8 cellular contexts compared by ENCODE assay signal in genomic region chr17:35141681-35142466, GRCh38. TPM values are rescaled to one million over a fixed set of nuclear protein-coding genes. Genes with fewer than 3 reads are reported as not detected.
DNase-seq lines count a peak whose midpoint lies in the region; TF ChIP-seq lines count a peak whose summit lies in the region.

TSS of gene NLE1 (minus strand) at chr17:35142303. CDS start at chr17:35142275, 28 bp downstream.

- H3K36me3 ChIP-seq in MM.1S (replicated peaks; ENCODE audit: insufficient read depth, low read length) = peaks cover 3% of the 10 kb centered on the region; the same call in 1 of the 2 replicates
- peaks cover 29% of the 10 kb centered on the region for H3K36me3 ChIP-seq in SK-N-MC (ENCODE audit: insufficient read depth, low read length)

- H3K27ac Mint-ChIP-seq in activated naive CD4-positive, alpha-beta T cell treated with anti-CD3 and anti-CD28 coated beads for 36 hours = peak within 1 kb of the TSS; percentile 82

- no peaks in the 10 kb centered on the region for H3K27me3 ChIP-seq in MM.1S (replicated peaks; ENCODE audit: insufficient read depth, low read length)

- H3K27me3 Mint-ChIP-seq in activated naive CD4-positive, alpha-beta T cell treated with anti-CD3 and anti-CD28 coated beads for 36 hours (ENCODE audit: low read depth) = no peaks in the 10 kb centered on the region

- peak within 1 kb of the TSS; percentile 91 for H3K9ac ChIP-seq in MM.1S (ENCODE audit: low read length)
- peak within 1 kb of the TSS; percentile 87 for H3K9ac ChIP-seq in SK-N-MC (ENCODE audit: insufficient read length)

- no peaks in the 10 kb centered on the region for H4K20me1 ChIP-seq in MM.1S (ENCODE audit: insufficient read depth, low read length)

- peak within 1 kb of the TSS; percentile 100 for H3K4me3 ChIP-seq in MM.1S (ENCODE audit: low read length)
- peak within 1 kb of the TSS; percentile 95 for H3K4me3 ChIP-seq in SK-N-MC

- H3K4me1 ChIP-seq in MM.1S (ENCODE audit: low read length) = no peaks in the 10 kb centered on the region

- no peaks in the 10 kb centered on the region for H3F3A ChIP-seq in MM.1S (ENCODE audit: insufficient read depth, low read length)

- H3K36me3 Mint-ChIP-seq in activated naive CD4-positive, alpha-beta T cell treated with anti-CD3 and anti-CD28 coated beads for 36 hours (ENCODE audit: low read depth) = peaks cover 16% of the 10 kb centered on the region

- peaks cover 36% of the 10 kb centered on the region for H3K79me2 ChIP-seq in MM.1S (ENCODE audit: low read length)

- CTCF ChIA-PET in activated naive CD4-positive, alpha-beta T cell treated with anti-CD3 and anti-CD28 coated beads for 36 hours (lab: Charles Lee) = interaction anchor here (0.7 to 1.5 kb wide), 5 partner anchors 18 to 394 kb away, joined by 3 to 6 read pairs (median 3); no protein-coding TSS in a partner anchor

- no peaks in the 10 kb centered on the region for H3K9me3 Mint-ChIP-seq in activated naive CD4-positive, alpha-beta T cell treated with anti-CD3 and anti-CD28 coated beads for 36 hours

- peak; percentile 88 for DNase-seq in Daoy (ENCODE audit: low read depth)
- peak; percentile 55 for DNase-seq in H4 (ENCODE audit: low spot score)
- DNase-seq in MM.1S = peak; percentile 80
- no peak for DNase-seq in SK-N-MC (ENCODE audit: low read depth, low spot score)
- peak; percentile 89 for DNase-seq in activated naive CD4-positive, alpha-beta T cell treated with anti-CD3 and anti-CD28 coated beads for 36 hours
- DNase-seq in globus pallidus (ENCODE audit: low spot score) = peak; percentile 57
- peak in 53 of 56 donors; percentile 33 to 88 (median 70) for DNase-seq in nucleus accumbens (lab: John Stamatoyannopoulos, UW)
- DNase-seq in substantia nigra (lab: John Stamatoyannopoulos, UW) = peak in 48 of 49 donors; percentile 15 to 85 (median 65)

- H2AFZ ChIP-seq in MM.1S (ENCODE audit: low read length) = peak within 1 kb of the TSS; percentile 98

- intact Hi-C loops in activated naive CD4-positive, alpha-beta T cell treated with anti-CD3 and anti-CD28 coated beads for 36 hours (cut with micrococcal nuclease) = loop anchor here (1.0 to 2.0 kb wide), 4 partner anchors 18 to 397 kb away; no protein-coding TSS in a partner anchor

- H3K27ac ChIP-seq in MM.1S (ENCODE audit: low read length) = no peak within 1 kb of the TSS
- H3K27ac ChIP-seq in SK-N-MC = no peak within 1 kb of the TSS
- H3K27ac ChIP-seq in substantia nigra (ENCODE audit: low read depth, low read length, poor library complexity, severe bottlenecking) = peak within 1 kb of the TSS; percentile 44

- H3K9me3 ChIP-seq in MM.1S (replicated peaks; ENCODE audit: insufficient read depth, low read length) (no peaks in the 10 kb centered on the region), SK-N-MC (ENCODE audit: low read depth, low read length) (no peaks in the 10 kb centered on the region)

- H3K4me2 ChIP-seq in MM.1S (ENCODE audit: low read depth, low read length) = peak within 1 kb of the TSS; percentile 71

- TF ChIP-seq CTCF in MM.1S (IDR thresholded peaks at IDR 0.05; ENCODE audit: low read length) = peak; percentile 84

- peaks cover 25% of the 10 kb centered on the region for H3K4me1 Mint-ChIP-seq in activated naive CD4-positive, alpha-beta T cell treated with anti-CD3 and anti-CD28 coated beads for 36 hours (ENCODE audit: low read depth)

- peak within 1 kb of the TSS; percentile 77 for H3K4me3 Mint-ChIP-seq in activated naive CD4-positive, alpha-beta T cell treated with anti-CD3 and anti-CD28 coated beads for 36 hours

- H3K9me2 ChIP-seq in MM.1S (replicated peaks; ENCODE audit: insufficient read depth, low read length) = no peaks in the 10 kb centered on the region

RNA-seq across cellular contexts. Expression of gene NLE1, which starts in this region (rescaled TPM):
- 47.7 and 68.9 TPM in 2 replicates for total RNA-seq in Daoy (2014; rRNA removed; shearing (Covaris generic))
- 17.6 and 20.2 TPM in 2 replicates for total RNA-seq in H4 (2014; rRNA removed; shearing (Covaris generic))
- total RNA-seq in activated naive CD4-positive, alpha-beta T cell treated with anti-CD3 and anti-CD28 coated beads for 36 hours = 10 to 100 TPM; 33.0 to 35.2 TPM
